In the genomic region with DNA sequence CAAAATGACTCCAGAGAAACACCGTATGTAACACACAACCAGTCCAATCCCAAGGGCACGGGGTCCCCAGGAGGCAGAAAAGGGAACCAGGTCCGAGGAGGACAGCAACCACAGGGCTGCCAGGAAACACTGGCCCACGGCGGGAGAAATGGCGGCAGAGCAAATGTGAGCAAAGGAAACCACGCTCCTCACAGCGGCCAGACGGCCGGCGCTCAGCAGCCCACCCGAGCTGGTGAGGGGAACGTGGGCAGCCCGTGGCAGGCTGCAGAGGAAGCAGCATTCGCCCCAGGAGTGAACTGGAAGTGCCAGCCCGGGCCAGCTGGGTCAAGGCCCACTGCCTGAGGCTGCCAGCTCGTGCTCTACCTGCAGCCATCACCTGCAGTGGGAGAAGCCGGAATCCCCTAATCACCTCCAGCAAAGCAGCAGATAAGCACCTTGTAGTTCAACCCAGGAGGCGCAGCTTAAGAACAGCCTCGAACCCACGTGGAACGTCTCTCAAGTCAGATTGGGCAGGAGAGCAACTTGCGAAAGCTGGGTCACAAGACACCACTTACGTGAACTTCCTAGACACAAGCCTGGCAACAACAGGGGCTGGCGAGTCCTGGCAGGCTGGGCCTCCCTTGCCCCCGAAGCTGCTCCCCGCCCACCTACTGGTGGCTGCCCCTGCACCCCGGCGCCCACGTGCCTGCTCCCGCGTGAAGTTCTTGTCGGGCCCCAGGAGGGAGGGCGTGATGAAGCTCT, we compare ENCODE assay signal across 12 cellular contexts. TPM values are rescaled to one million over a fixed set of nuclear protein-coding genes. Genes with fewer than 3 reads are reported as not detected.
A peak's percentile ranks its signal among the peaks of the same experiment; 100 is the strongest.
DNase-seq lines count a peak whose midpoint lies in the region; ATAC-seq, FAIRE-seq and TF ChIP-seq lines count a peak whose summit lies in the region.
"Had no signal": no experiment of that assay in that cellular context is flagged by ENCODE, and none has a peak within 500 bp of the region (broad histone marks: within the 10 kb centered on the region; RNA-seq: fewer than 3 reads in every experiment).

No MANE protein-coding gene starts in this region.

- BruUV-seq in K562 (replicated peaks; lab: Mats Ljungman, UMichigan) = no TSS peak

- no peak overlapping the region for H3K4me2 ChIP-seq in K562 (ENCODE audit: insufficient read depth, low read length)

- H3K4me3 ChIP-seq in K562 (no peak overlapping the region), lung (no peak overlapping the region), testis (no peak overlapping the region)

- H2AFZ ChIP-seq in K562 (ENCODE audit: low read depth, low read length) = no peak overlapping the region

- ATAC-seq in K562 (no peak), lung (ENCODE audit: insufficient read depth, low FRiP score) (peak; percentile 20)

- H3K27ac ChIP-seq in K562 (ENCODE audit: extremely low read depth, low read depth, low read length) (no peak overlapping the region), lung (ENCODE audit: low read depth in 1 of 2, low read length in 1 of 2) (peak overlapping the region in 1 of 2 donors; percentile 23), testis (no peak overlapping the region)

- no peaks in the 10 kb centered on the region for H3K9me3 ChIP-seq in K562 (replicated peaks; ENCODE audit: control insufficient read depth, insufficient read depth, low read depth, low read length)
- H3K9me3 ChIP-seq in lung (ENCODE audit: control insufficient read depth in 2 of 2, insufficient read depth in 1 of 2, low read length in 1 of 2) = no peaks in the 10 kb centered on the region
- H3K9me3 ChIP-seq in testis = no peaks in the 10 kb centered on the region

- DNase-seq in activated naive CD4-positive, alpha-beta T cell treated with anti-CD3 and anti-CD28 coated beads, Interleukin-2, amount 50 U/mL, for 16 hours = peak; percentile 10
- no peak for DNase-seq in activated naive CD4-positive, alpha-beta T cell treated with Interleukin-2 at 50 U/mL for 16 hours
- DNase-seq in K562 (ENCODE audit: extremely low read depth in 1 of 4, low spot score in 3 of 4) (no peak), lung (ENCODE audit: low spot score) (no peak), type B pancreatic cell (ENCODE audit: extremely low spot score, unreplicated experiment) (peak; percentile 66), ureter (ENCODE audit: low spot score) (no peak), testis (no peak)
- DNase-seq in activated CD4-positive, alpha-beta T cell treated with anti-CD3 and anti-CD28 coated beads, Interleukin-2, amount 50 U/mL, for 4 hours = no peak
- DNase-seq: activated T-cell treated with anti-CD3 and anti-CD28 coated beads, Interleukin-2, amount 50 U/mL, for 1 hour; GOT3; NCI-H82; T-helper 2 cell had no signal

- H3K36me3 ChIP-seq in K562 (ENCODE audit: control insufficient read depth, insufficient read depth, low read length) = peaks cover 92% of the 10 kb centered on the region; the same call in 2 of the 3 replicates
- peaks cover 0 to 6% of the 10 kb centered on the region in 2 donors for H3K36me3 ChIP-seq in lung (ENCODE audit: control insufficient read depth in 2 of 2, insufficient read depth in 2 of 2, low read length in 2 of 2)
- no peaks in the 10 kb centered on the region for H3K36me3 ChIP-seq in testis (ENCODE audit: low read depth, missing control alignments)

- H3K27ac Mint-ChIP-seq in type B pancreatic cell = no peak overlapping the region

- no peaks in the 10 kb centered on the region; the same call in 1 of the 2 replicates for H4K20me1 ChIP-seq in K562 (replicated peaks; ENCODE audit: control insufficient read depth, insufficient read depth, low read length)

- CTCF ChIA-PET in K562 (lab: Yijun Ruan, JAX; ENCODE audit: low intra/inter-chr PET ratio) = no interaction called here

- no peaks in the 10 kb centered on the region for H3K9me3 Mint-ChIP-seq in type B pancreatic cell

- peaks cover 71% of the 10 kb centered on the region for H3K79me2 ChIP-seq in K562 (ENCODE audit: control insufficient read depth, insufficient read depth, low read length)

- H3K9me1 ChIP-seq in K562 (ENCODE audit: control insufficient read depth, insufficient read depth, low read length) = no peaks in the 10 kb centered on the region

- intact Hi-C loops in K562 (cut with micrococcal nuclease) = no loop called here
- intact Hi-C loops in testis (cut with DNase I; ENCODE audit: low total_unique reads) = no loop called here

- H3K4me1 ChIP-seq in K562 (replicated peaks in 1 of 2; ENCODE audit: control insufficient read depth in 2 of 2, insufficient read depth in 2 of 2, low read length in 2 of 2) (peaks cover 0 to 72% of the 10 kb centered on the region in 2 experiments; a peak in 3 of 5 replicates), lung (ENCODE audit: control insufficient read depth in 2 of 2, insufficient read depth in 2 of 2, low read length in 2 of 2) (peaks cover 0 to 12% of the 10 kb centered on the region in 2 donors), testis (peaks cover 17% of the 10 kb centered on the region)

- WGBS in K562 (ENCODE audit: insufficient coverage, low coverage, missing lambda C conversion rate) = 89% methylated on average over 28 of the region's 34 CpGs
- WGBS in lung, 2 donors = 47 to 64% methylated on average over 34 of the region's 34 CpGs
- WGBS in testis, 2 donors = 83 to 88% methylated on average over 32 to 34 of the region's 34 CpGs

- FAIRE-seq in K562 (lab: Jason Lieb, UNC) = no peak

- H3K27me3 Mint-ChIP-seq in type B pancreatic cell = no peaks in the 10 kb centered on the region

- H3K9ac ChIP-seq in K562 (ENCODE audit: insufficient read depth in 1 of 2, low read depth in 2 of 2, low read length in 2 of 2) = peak overlapping the region in 1 of 2 experiments; percentile 26; a peak in 2 of 4 replicates

- in situ Hi-C loops in K562 (cut with MboI) = no loop called here

- no peak for TF ChIP-seq EP300 in K562 (IDR thresholded peaks at IDR 0.05; ENCODE audit: low read length)

- POLR2A ChIA-PET in K562 (lab: Yijun Ruan, JAX) = interaction anchor here (0.6 to 0.8 kb wide), 2 partner anchors 9 to 1196 kb away, joined by 3 to 6 read pairs; a partner anchor contains a TSS

- TF ChIP-seq CTCF in K562 (IDR thresholded peaks at IDR 0.05 in 2 of 3, conservative IDR thresholded peaks at IDR 0.05 in 1 of 3; ENCODE audit: insufficient read depth in 2 of 3, low read depth in 1 of 3, low read length in 3 of 3) (no peak), lung (IDR thresholded peaks at IDR 0.05; ENCODE audit: control extremely low read depth, extremely low read depth) (no peak), type B pancreatic cell (conservative IDR thresholded peaks at IDR 0.05) (no peak), testis (IDR thresholded peaks at IDR 0.05) (no peak)

- H3K4me3 Mint-ChIP-seq in type B pancreatic cell = no peak overlapping the region

- no peak for TF ChIP-seq RAD21 in K562 (CRISPR knock-in tag; conservative IDR thresholded peaks at IDR 0.05 in 1 of 2, IDR thresholded peaks at IDR 0.05 in 1 of 2)

- no peaks in the 10 kb centered on the region for H3K27me3 ChIP-seq in K562 (ENCODE audit: control insufficient read depth in 2 of 2, insufficient read depth in 2 of 2, low read length in 2 of 2)
- H3K27me3 ChIP-seq in lung (ENCODE audit: control insufficient read depth, insufficient read depth) = no peaks in the 10 kb centered on the region
- no peaks in the 10 kb centered on the region for H3K27me3 ChIP-seq in testis

- TF ChIP-seq POLR2A in K562 (conservative IDR thresholded peaks at IDR 0.05) (no peak), testis (IDR thresholded peaks at IDR 0.05) (no peak)

- H3K36me3 Mint-ChIP-seq in type B pancreatic cell = no peaks in the 10 kb centered on the region

- H3K4me1 Mint-ChIP-seq in type B pancreatic cell (ENCODE audit: unreplicated experiment) = peaks cover 5% of the 10 kb centered on the region

TF ChIP-seq in K562, 482 proteins besides CTCF, POLR2A, EP300 and RAD21:
- TF ChIP-seq CREBBP (IDR thresholded peaks at IDR 0.05; ENCODE audit: low read depth, low read length) (no peak), SRSF1 (IDR thresholded peaks at IDR 0.05; ENCODE audit: low read depth, low read length) (no peak), ZSCAN32 (CRISPR knock-in tag; IDR thresholded peaks at IDR 0.05) (no peak), POLR2G (IDR thresholded peaks at IDR 0.05; ENCODE audit: low read depth, low read length) (0 out of 2 replicates have a peak, but pooled peaks have one; percentile 7), TCF3 (CRISPR knock-in tag; IDR thresholded peaks at IDR 0.05) (no peak), ETV6 (IDR thresholded peaks at IDR 0.05; ENCODE audit: borderline replicate concordance in 1 of 2, low read depth in 2 of 2, low read length in 1 of 2) (no peak), ETV6 (CRISPR knock-in tag; IDR thresholded peaks at IDR 0.05; ENCODE audit: borderline replicate concordance) (no peak)

RNA-seq across cellular contexts. Expression of a gene that starts 6.7 kb away (rescaled TPM):
- 43.8 and 108 TPM in 2 replicates for total RNA-seq in K562 (2011; cell fraction: chromatin; rRNA removed; ENCODE audit: low replicate concordance)
- total RNA-seq in K562 (2011; cell fraction: nucleolus; rRNA removed) = 90.5 and 93.4 TPM in 2 replicates
- 52.4 and 63.7 TPM in 2 replicates for total RNA-seq in K562 (2011; cell fraction: nucleoplasm; rRNA removed)
- total RNA-seq in K562 (2014; rRNA removed) = 34.7 and 41.3 TPM in 2 replicates
- total RNA-seq in K562 (2014; rRNA removed; fragmentation: Illumina TruSeq; extraction: Trizol) = 8.0 and 8.7 TPM in 2 replicates
- total RNA-seq in K562 (2015; rRNA removed; fragmentation: Illumina TruSeq; extraction: Trizol) = 18.8 and 21.4 TPM in 2 replicates
- total RNA-seq in K562 (2021) = 88.7 and 91.3 TPM in 2 replicates
- polyA plus RNA-seq in K562 (2011; rRNA removed) = 11.5 and 24.6 TPM in 2 replicates
- 20.4 and 78.6 TPM in 2 replicates for polyA plus RNA-seq in K562 (2011; cell fraction: cytosol; rRNA removed)
- polyA plus RNA-seq in K562 (2011; cell fraction: nucleus; rRNA removed) = 49.9 and 126 TPM in 2 replicates
- polyA plus RNA-seq in K562 (2012) = 20.5 and 34.6 TPM in 2 replicates
- 12.0 and 24.5 TPM in 2 replicates for polyA plus RNA-seq in K562 (2014; fragmentation: Illumina TruSeq; extraction: Trizol)
- polyA plus RNA-seq in K562 (2014; fragmentation: Nextera tagmentation; extraction: Ambion mirVana) = 1 to 10 TPM in 1 of 2 experiments, under 1 TPM in 1; 0.65 to 2.3 TPM
- polyA plus RNA-seq in K562 (2014; rRNA removed) = 36.6 and 50.8 TPM in 2 replicates
- 11.9 and 16.0 TPM in 2 replicates for polyA minus RNA-seq in K562 (2011; rRNA and poly(A)+ RNA removed)
- polyA minus RNA-seq in K562 (2011; cell fraction: cytosol; rRNA and poly(A)+ RNA removed) = 41.4 and 45.6 TPM in 2 replicates
- polyA minus RNA-seq in K562 (2011; cell fraction: nucleus; rRNA and poly(A)+ RNA removed) = 23.3 TPM in 2 replicates
- 10 to 100 TPM; 28.4 to 42.0 TPM for total RNA-seq in lung
- polyA plus RNA-seq in lung = 10 to 100 TPM; 23.8 to 24.1 TPM
- 10.6 and 28.2 TPM in 2 replicates for total RNA-seq in type B pancreatic cell (ENCODE audit: low replicate concordance)
- 23.0 TPM for total RNA-seq in ureter
- 10 to 100 TPM; 15.7 to 17.4 TPM for total RNA-seq in testis
- 5.5 TPM for polyA plus RNA-seq in testis (ENCODE audit: insufficient read depth, low read depth, low replicate concordance)

Comparison
In these comparisons a context has a peak if more than half of its experiments do, and no peak if none do; other contexts are left out.
1. DNase-seq: peak in activated naive CD4-positive, alpha-beta T cell treated with anti-CD3 and anti-CD28 coated beads, Interleukin-2, amount 50 U/mL, for 16 hours (single experiment) and type B pancreatic cell (single experiment); none in activated naive CD4-positive, alpha-beta T cell treated with Interleukin-2 at 50 U/mL for 16 hours (single experiment), K562 (0 of 4), lung (single experiment), ureter (single experiment), activated CD4-positive, alpha-beta T cell treated with anti-CD3 and anti-CD28 coated beads, Interleukin-2, amount 50 U/mL, for 4 hours (0 of 2) and testis (single experiment).